Comparison of ENCODE assay signal across 20 cellular contexts in the genomic region with DNA sequence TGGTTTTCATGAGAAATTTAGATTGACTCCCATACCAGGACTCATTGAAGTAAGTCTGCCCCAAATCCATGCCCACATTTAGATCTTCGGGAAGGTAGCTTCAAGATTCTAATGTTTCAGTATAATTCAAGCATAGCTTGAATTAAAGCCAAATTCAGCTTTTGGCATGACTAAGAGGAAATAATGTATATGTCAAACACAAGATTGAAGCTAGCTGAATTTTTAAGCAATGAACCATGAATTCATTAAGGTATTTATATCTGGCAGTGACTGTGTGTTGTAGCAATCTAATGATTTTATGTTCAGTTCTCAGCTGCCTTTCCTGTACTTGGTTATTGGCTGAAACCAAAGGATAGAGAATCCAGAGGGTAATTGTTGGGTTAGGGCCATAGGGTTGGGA.
DNase-seq lines count a peak whose midpoint lies in the region; ATAC-seq and TF ChIP-seq lines count a peak whose summit lies in the region.
"Had no signal": no experiment of that assay in that cellular context is flagged by ENCODE, and none has a peak within 500 bp of the region (broad histone marks: within the 10 kb centered on the region; RNA-seq: fewer than 3 reads in every experiment).

No MANE protein-coding gene starts in this region.

- CTCF ChIA-PET in SK-N-SH (lab: Yijun Ruan, JAX), result interaction anchor here (0.8 to 1.0 kb wide), 2 partner anchors 11 to 26 kb away, joined by 3 to 5 read pairs; no protein-coding TSS in a partner anchor

- ATAC-seq in upper lobe of left lung (ENCODE audit: low FRiP score in 2 of 2), result no peak
- ATAC-seq: stimulated activated effector memory CD8-positive, alpha-beta T cell treated with anti-CD3 and anti-CD28 coated beads, Interleukin-12 subunit alpha, Interleukin-12 subunit beta, amount 100 ng/mL, for 72 hours had no signal

- TF ChIP-seq EP300 in SK-N-SH (IDR thresholded peaks at IDR 0.05; ENCODE audit: borderline replicate concordance in 1 of 2, low read depth in 1 of 2, low read length in 1 of 2) (peak in 1 of 2 experiments; percentile 62; a peak in 1 of 4 replicates), upper lobe of left lung (IDR thresholded peaks at IDR 0.05) (no peak)

- H3K27me3 ChIP-seq in SK-N-SH (ENCODE audit: insufficient read depth), result no peaks in the 10 kb centered on the region
- H3K27me3 ChIP-seq in effector memory CD4-positive, alpha-beta T cell (replicated peaks; ENCODE audit: control insufficient read depth, insufficient read depth, low read length, poor library complexity, severe bottlenecking), result no peaks in the 10 kb centered on the region
- H3K27me3 ChIP-seq in spleen (replicated peaks in 1 of 7), result no peaks in the 10 kb centered on the region
- no peaks in the 10 kb centered on the region for H3K27me3 ChIP-seq in upper lobe of left lung
- H3K27me3 ChIP-seq: esophagus muscularis mucosa, right lobe of liver, SJSA1, testis had no signal

- WGBS in SK-N-SH (ENCODE audit: low lambda C conversion rate), result 5% methylated on average over 1 of the region's 1 CpG
- WGBS in spleen, 5 donors, result 80 to 96% (median 89%) methylated on average over 1 of the region's 1 CpG
- 92 to 97% methylated on average over 1 of the region's 1 CpG for WGBS in upper lobe of left lung, 2 donors

- intact Hi-C loops in spleen (cut with DNase I; ENCODE audit: low total_unique reads), result no loop called here

- no peak for TF ChIP-seq POLR2A in spleen (IDR thresholded peaks at IDR 0.05)
- no peak for TF ChIP-seq POLR2A in upper lobe of left lung (IDR thresholded peaks at IDR 0.05)

- no peak for TF ChIP-seq RAD21 in SK-N-SH (IDR thresholded peaks at IDR 0.05; ENCODE audit: low read length)

- peak overlapping the region; percentile 18; the same call in 1 of the 2 replicates for H3K4me2 ChIP-seq in SK-N-SH
- H3K4me2 ChIP-seq: KMS-11, PC-9 had no signal

- H3K79me2 ChIP-seq in SK-N-SH (ENCODE audit: insufficient read depth), result no peaks in the 10 kb centered on the region

- no peaks in the 10 kb centered on the region for H4K20me1 ChIP-seq in SK-N-SH (ENCODE audit: insufficient read depth)

- H3F3A ChIP-seq in SK-N-SH (replicated peaks; ENCODE audit: insufficient read depth), result peaks cover 16% of the 10 kb centered on the region

- H3K9me3 ChIP-seq in SK-N-SH (no peaks in the 10 kb centered on the region), spleen (no peaks in the 10 kb centered on the region), upper lobe of left lung (no peaks in the 10 kb centered on the region)
- no peaks in the 10 kb centered on the region for H3K9me3 ChIP-seq in effector memory CD4-positive, alpha-beta T cell (ENCODE audit: control insufficient read depth, low read length)
- H3K9me3 ChIP-seq: esophagus muscularis mucosa, right lobe of liver, SJSA1, testis had no signal

- H3K27ac ChIP-seq in SK-N-SH (ENCODE audit: low read depth in 2 of 2, low read length in 1 of 2) (peak overlapping the region in 1 of 2 experiments; percentile 80; a peak in 3 of 4 replicates), epithelial cell of prostate (peak overlapping the region; percentile 7), spleen (no peak overlapping the region), upper lobe of left lung (no peak overlapping the region)
- no peak overlapping the region for H3K27ac ChIP-seq in effector memory CD4-positive, alpha-beta T cell (ENCODE audit: insufficient read depth, low read length, poor library complexity, severe bottlenecking)
- H3K27ac ChIP-seq: esophagus muscularis mucosa, KMS-11, PC-9, right lobe of liver, SJSA1, testis had no signal

- no peak overlapping the region for H3K9ac ChIP-seq in SK-N-SH
- H3K9ac ChIP-seq: KMS-11 had no signal

- TF ChIP-seq CTCF in SK-N-SH (IDR thresholded peaks at IDR 0.05) (no peak), spleen (IDR thresholded peaks at IDR 0.05 in 8 of 11, conservative IDR thresholded peaks at IDR 0.05 in 3 of 11) (no peak), upper lobe of left lung (IDR thresholded peaks at IDR 0.05) (no peak)

- H3K4me3 ChIP-seq in SK-N-SH (ENCODE audit: low read depth in 2 of 2, low read length in 1 of 2), result no peak overlapping the region
- no peak overlapping the region for H3K4me3 ChIP-seq in effector memory CD4-positive, alpha-beta T cell (ENCODE audit: insufficient read depth, low read depth, low read length, poor library complexity, severe bottlenecking)
- no peak overlapping the region for H3K4me3 ChIP-seq in spleen
- no peak overlapping the region for H3K4me3 ChIP-seq in upper lobe of left lung
- H3K4me3 ChIP-seq: esophagus muscularis mucosa, PC-9, right lobe of liver, SJSA1, testis had no signal

- H3K4me1 ChIP-seq in SK-N-SH (ENCODE audit: control insufficient read depth in 1 of 2, insufficient read depth in 2 of 2, low read depth in 1 of 2, low read length in 1 of 2) (peaks cover 0 to 15% of the 10 kb centered on the region in 2 experiments; a peak in 3 of 4 replicates), spleen (no peaks in the 10 kb centered on the region), upper lobe of left lung (no peaks in the 10 kb centered on the region)
- H3K4me1 ChIP-seq in effector memory CD4-positive, alpha-beta T cell (ENCODE audit: control insufficient read depth, insufficient read depth, low read length, poor library complexity, severe bottlenecking), result no peaks in the 10 kb centered on the region
- H3K4me1 ChIP-seq: esophagus muscularis mucosa, right lobe of liver, SJSA1, testis had no signal

- POLR2A ChIA-PET in SK-N-SH (lab: Yijun Ruan, JAX), result no interaction called here

- DNase-seq in EL, result peak; percentile 36
- no peak for DNase-seq in SK-N-SH
- no peak for DNase-seq in epithelial cell of prostate (ENCODE audit: low read depth, low spot score)
- peak; percentile 18 for DNase-seq in non-pigmented ciliary epithelial cell (ENCODE audit: low read depth)
- DNase-seq in effector memory CD4-positive, alpha-beta T cell, result no peak
- DNase-seq in spleen, result no peak
- DNase-seq in NOMO-1 treated with dmso at 0.1 percent for 144 hours (lab: John Stamatoyannopoulos, UW; ENCODE audit: unreplicated experiment), result no peak
- no peak for DNase-seq in upper lobe of left lung
- DNase-seq: activated CD4-positive, alpha-beta T cell treated with anti-CD3 and anti-CD28 coated beads, Interleukin-2, amount 50 U/mL, for 48 hours; activated gamma-delta T cell treated with Interleukin-2 at 50 U/mL for 16 hours; NCI-H1694 treated with DMSO at 0.1 percent for 48 hours; NCI-H82; occipital lobe; right lobe of liver; testis had no signal

- no peaks in the 10 kb centered on the region for H3K9me2 ChIP-seq in SK-N-SH

- no peaks in the 10 kb centered on the region for H3K36me3 ChIP-seq in SK-N-SH (replicated peaks in 1 of 2; ENCODE audit: control insufficient read depth in 1 of 2, insufficient read depth in 2 of 2, low read length in 1 of 2)
- no peaks in the 10 kb centered on the region for H3K36me3 ChIP-seq in effector memory CD4-positive, alpha-beta T cell (ENCODE audit: control insufficient read depth, insufficient read depth, low read length)
- no peaks in the 10 kb centered on the region for H3K36me3 ChIP-seq in spleen
- H3K36me3 ChIP-seq in upper lobe of left lung, result no peaks in the 10 kb centered on the region
- H3K36me3 ChIP-seq: esophagus muscularis mucosa, right lobe of liver, SJSA1 had no signal

- H2AFZ ChIP-seq in SK-N-SH (ENCODE audit: low read depth), result peak overlapping the region; percentile 79; the same call in 1 of the 2 replicates
- H2AFZ ChIP-seq: PC-9 had no signal

TF ChIP-seq in SK-N-SH, 30 proteins besides CTCF, POLR2A, EP300 and RAD21:
- TF ChIP-seq NFIC (IDR thresholded peaks at IDR 0.05; ENCODE audit: borderline replicate concordance), result peak; percentile 83
- peak; percentile 55; the same call in 1 of the 2 replicates for TF ChIP-seq FOSL2 (IDR thresholded peaks at IDR 0.05; ENCODE audit: borderline replicate concordance, low read depth)
- peak; percentile 67 for TF ChIP-seq TCF12 (IDR thresholded peaks at IDR 0.05)
- peak; percentile 60; the same call in 1 of the 2 replicates for TF ChIP-seq TEAD4 (IDR thresholded peaks at IDR 0.05; ENCODE audit: borderline replicate concordance, insufficient read depth)
- no peak for TF ChIP-seq SIN3A (IDR thresholded peaks at IDR 0.05; ENCODE audit: borderline replicate concordance, low read depth, low read length)
- TF ChIP-seq IRF3 (IDR thresholded peaks at IDR 0.05; ENCODE audit: low read depth, low read length), result no peak
- TF ChIP-seq GATA2 (CRISPR knock-in tag; IDR thresholded peaks at IDR 0.05), result no peak
- TF ChIP-seq, protein P1, sequence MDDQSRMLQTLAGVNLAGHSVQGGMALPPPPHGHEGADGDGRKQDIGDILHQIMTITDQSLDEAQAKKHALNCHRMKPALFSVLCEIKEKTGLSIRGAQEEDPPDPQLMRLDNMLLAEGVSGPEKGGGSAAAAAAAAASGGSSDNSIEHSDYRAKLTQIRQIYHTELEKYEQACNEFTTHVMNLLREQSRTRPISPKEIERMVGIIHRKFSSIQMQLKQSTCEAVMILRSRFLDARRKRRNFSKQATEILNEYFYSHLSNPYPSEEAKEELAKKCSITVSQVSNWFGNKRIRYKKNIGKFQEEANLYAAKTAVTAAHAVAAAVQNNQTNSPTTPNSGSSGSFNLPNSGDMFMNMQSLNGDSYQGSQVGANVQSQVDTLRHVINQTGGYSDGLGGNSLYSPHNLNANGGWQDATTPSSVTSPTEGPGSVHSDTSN (IDR thresholded peaks at IDR 0.05), result peak; percentile 78
- TF ChIP-seq YY1 (IDR thresholded peaks at IDR 0.05; ENCODE audit: low read depth), result no peak
- peak; percentile 54 for TF ChIP-seq MEF2A (IDR thresholded peaks at IDR 0.05; ENCODE audit: borderline replicate concordance, low read depth)
- TF ChIP-seq, protein P2, sequence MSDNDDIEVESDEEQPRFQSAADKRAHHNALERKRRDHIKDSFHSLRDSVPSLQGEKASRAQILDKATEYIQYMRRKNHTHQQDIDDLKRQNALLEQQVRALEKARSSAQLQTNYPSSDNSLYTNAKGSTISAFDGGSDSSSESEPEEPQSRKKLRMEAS (IDR thresholded peaks at IDR 0.05; ENCODE audit: low read depth), result peak; percentile 20; the same call in 1 of the 2 replicates
- TF ChIP-seq JUND (IDR thresholded peaks at IDR 0.05), result peak; percentile 70

Comparison
In these comparisons a context has a peak if more than half of its experiments do, and no peak if none do; other contexts are left out.
1. DNase-seq: peak in EL (single experiment) and non-pigmented ciliary epithelial cell (single experiment); none in SK-N-SH (single experiment), epithelial cell of prostate (single experiment), effector memory CD4-positive, alpha-beta T cell (0 of 3), spleen (single experiment), NOMO-1 treated with dmso at 0.1 percent for 144 hours (single experiment) and upper lobe of left lung (0 of 2).